In the genomic region with DNA sequence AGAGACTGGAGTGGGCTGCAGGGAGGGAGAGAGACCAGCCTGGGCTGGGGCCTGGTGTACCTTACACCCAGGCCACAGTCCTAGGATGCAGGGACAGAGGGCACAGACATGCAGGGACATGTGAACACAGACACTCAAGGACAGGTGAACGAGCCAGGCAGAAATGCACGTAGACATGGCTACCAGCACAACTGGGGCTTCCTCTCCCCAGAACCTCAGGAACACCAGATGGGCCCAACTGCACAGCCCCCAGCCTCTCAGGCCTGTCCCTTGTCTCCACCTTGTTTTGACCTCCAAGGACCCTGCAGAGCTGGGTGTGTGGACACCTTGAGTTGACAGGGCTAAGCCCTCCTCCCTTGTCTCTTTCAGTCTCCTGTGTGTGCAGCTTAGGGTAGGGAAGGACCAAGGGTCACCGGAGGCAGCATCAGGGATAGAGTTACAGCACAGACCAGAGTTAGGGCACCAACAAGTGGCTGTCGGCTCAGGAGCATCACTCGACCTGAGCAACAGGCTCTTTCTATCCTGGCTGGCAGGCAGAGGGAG, we compare ENCODE assay signal across 2 cellular contexts.
A peak's percentile ranks its signal among the peaks of the same experiment; 100 is the strongest.
TF ChIP-seq lines count a peak whose summit lies in the region.

No MANE protein-coding gene starts in this region.

TF ChIP-seq in GM23338, 12 proteins besides CTCF, POLR2A, EP300 and RAD21 (continues in another document):
- no peak for TF ChIP-seq EZH2phosphoT487 (IDR thresholded peaks at IDR 0.05; ENCODE audit: unreplicated experiment)
- TF ChIP-seq POLR2AphosphoS5 (IDR thresholded peaks at IDR 0.05; ENCODE audit: low read depth), result no peak
- no peak for TF ChIP-seq NANOG (IDR thresholded peaks at IDR 0.05; ENCODE audit: borderline replicate concordance)
- TF ChIP-seq EZH2 (IDR thresholded peaks at IDR 0.05; ENCODE audit: low read depth, unreplicated experiment), result no peak
- TF ChIP-seq ZNF331 (CRISPR knock-in tag; IDR thresholded peaks at IDR 0.05; ENCODE audit: low read depth), result no peak
- TF ChIP-seq JUNB (IDR thresholded peaks at IDR 0.05; ENCODE audit: unreplicated experiment), result no peak
- no peak for TF ChIP-seq STAT1 (IDR thresholded peaks at IDR 0.05; ENCODE audit: unreplicated experiment)
- TF ChIP-seq, protein P1, sequence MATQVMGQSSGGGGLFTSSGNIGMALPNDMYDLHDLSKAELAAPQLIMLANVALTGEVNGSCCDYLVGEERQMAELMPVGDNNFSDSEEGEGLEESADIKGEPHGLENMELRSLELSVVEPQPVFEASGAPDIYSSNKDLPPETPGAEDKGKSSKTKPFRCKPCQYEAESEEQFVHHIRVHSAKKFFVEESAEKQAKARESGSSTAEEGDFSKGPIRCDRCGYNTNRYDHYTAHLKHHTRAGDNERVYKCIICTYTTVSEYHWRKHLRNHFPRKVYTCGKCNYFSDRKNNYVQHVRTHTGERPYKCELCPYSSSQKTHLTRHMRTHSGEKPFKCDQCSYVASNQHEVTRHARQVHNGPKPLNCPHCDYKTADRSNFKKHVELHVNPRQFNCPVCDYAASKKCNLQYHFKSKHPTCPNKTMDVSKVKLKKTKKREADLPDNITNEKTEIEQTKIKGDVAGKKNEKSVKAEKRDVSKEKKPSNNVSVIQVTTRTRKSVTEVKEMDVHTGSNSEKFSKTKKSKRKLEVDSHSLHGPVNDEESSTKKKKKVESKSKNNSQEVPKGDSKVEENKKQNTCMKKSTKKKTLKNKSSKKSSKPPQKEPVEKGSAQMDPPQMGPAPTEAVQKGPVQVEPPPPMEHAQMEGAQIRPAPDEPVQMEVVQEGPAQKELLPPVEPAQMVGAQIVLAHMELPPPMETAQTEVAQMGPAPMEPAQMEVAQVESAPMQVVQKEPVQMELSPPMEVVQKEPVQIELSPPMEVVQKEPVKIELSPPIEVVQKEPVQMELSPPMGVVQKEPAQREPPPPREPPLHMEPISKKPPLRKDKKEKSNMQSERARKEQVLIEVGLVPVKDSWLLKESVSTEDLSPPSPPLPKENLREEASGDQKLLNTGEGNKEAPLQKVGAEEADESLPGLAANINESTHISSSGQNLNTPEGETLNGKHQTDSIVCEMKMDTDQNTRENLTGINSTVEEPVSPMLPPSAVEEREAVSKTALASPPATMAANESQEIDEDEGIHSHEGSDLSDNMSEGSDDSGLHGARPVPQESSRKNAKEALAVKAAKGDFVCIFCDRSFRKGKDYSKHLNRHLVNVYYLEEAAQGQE (IDR thresholded peaks at IDR 0.05; ENCODE audit: unreplicated experiment), result no peak
- no peak for TF ChIP-seq CREB1 (CRISPR knock-in tag; IDR thresholded peaks at IDR 0.05; ENCODE audit: low read depth)
- TF ChIP-seq, protein P2, sequence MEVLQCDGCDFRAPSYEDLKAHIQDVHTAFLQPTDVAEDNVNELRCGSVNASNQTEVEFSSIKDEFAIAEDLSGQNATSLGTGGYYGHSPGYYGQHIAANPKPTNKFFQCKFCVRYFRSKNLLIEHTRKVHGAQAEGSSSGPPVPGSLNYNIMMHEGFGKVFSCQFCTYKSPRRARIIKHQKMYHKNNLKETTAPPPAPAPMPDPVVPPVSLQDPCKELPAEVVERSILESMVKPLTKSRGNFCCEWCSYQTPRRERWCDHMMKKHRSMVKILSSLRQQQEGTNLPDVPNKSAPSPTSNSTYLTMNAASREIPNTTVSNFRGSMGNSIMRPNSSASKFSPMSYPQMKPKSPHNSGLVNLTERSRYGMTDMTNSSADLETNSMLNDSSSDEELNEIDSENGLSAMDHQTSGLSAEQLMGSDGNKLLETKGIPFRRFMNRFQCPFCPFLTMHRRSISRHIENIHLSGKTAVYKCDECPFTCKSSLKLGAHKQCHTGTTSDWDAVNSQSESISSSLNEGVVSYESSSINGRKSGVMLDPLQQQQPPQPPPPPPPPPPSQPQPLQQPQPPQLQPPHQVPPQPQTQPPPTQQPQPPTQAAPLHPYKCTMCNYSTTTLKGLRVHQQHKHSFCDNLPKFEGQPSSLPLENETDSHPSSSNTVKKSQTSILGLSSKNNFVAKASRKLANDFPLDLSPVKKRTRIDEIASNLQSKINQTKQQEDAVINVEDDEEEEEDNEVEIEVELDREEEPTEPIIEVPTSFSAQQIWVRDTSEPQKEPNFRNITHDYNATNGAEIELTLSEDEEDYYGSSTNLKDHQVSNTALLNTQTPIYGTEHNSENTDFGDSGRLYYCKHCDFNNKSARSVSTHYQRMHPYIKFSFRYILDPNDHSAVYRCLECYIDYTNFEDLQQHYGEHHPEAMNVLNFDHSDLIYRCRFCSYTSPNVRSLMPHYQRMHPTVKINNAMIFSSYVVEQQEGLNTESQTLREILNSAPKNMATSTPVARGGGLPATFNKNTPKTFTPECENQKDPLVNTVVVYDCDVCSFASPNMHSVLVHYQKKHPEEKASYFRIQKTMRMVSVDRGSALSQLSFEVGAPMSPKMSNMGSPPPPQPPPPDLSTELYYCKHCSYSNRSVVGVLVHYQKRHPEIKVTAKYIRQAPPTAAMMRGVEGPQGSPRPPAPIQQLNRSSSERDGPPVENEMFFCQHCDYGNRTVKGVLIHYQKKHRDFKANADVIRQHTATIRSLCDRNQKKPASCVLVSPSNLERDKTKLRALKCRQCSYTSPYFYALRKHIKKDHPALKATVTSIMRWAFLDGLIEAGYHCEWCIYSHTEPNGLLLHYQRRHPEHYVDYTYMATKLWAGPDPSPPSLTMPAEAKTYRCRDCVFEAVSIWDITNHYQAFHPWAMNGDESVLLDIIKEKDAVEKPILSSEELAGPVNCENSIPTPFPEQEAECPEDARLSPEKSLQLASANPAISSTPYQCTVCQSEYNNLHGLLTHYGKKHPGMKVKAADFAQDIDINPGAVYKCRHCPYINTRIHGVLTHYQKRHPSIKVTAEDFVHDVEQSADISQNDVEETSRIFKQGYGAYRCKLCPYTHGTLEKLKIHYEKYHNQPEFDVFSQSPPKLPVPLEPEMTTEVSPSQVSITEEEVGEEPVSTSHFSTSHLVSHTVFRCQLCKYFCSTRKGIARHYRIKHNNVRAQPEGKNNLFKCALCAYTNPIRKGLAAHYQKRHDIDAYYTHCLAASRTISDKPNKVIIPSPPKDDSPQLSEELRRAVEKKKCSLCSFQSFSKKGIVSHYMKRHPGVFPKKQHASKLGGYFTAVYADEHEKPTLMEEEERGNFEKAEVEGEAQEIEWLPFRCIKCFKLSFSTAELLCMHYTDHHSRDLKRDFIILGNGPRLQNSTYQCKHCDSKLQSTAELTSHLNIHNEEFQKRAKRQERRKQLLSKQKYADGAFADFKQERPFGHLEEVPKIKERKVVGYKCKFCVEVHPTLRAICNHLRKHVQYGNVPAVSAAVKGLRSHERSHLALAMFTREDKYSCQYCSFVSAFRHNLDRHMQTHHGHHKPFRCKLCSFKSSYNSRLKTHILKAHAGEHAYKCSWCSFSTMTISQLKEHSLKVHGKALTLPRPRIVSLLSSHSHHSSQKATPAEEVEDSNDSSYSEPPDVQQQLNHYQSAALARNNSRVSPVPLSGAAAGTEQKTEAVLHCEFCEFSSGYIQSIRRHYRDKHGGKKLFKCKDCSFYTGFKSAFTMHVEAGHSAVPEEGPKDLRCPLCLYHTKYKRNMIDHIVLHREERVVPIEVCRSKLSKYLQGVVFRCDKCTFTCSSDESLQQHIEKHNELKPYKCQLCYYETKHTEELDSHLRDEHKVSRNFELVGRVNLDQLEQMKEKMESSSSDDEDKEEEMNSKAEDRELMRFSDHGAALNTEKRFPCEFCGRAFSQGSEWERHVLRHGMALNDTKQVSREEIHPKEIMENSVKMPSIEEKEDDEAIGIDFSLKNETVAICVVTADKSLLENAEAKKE (CRISPR knock-in tag; IDR thresholded peaks at IDR 0.05), result no peak
- TF ChIP-seq ZNF114 (CRISPR knock-in tag; IDR thresholded peaks at IDR 0.05), result no peak

TF ChIP-seq in H1, 55 proteins besides CTCF, POLR2A, EP300 and RAD21:
- TF ChIP-seq JUND (IDR thresholded peaks at IDR 0.05; ENCODE audit: low read length) (no peak), POLR2AphosphoS5 (IDR thresholded peaks at IDR 0.05; ENCODE audit: low read depth, low read length) (peak; percentile 82), TBP (IDR thresholded peaks at IDR 0.05; ENCODE audit: low read depth, low read length) (no peak), HDAC2 (IDR thresholded peaks at IDR 0.05; ENCODE audit: borderline replicate concordance in 1 of 2, low read depth in 2 of 2, low read length in 2 of 2) (no peak)
TF ChIP-seq in H1: peak in this region for 1.
